In genomic region chr12:99390707-99391106, GRCh38 we compare ENCODE assay signal across 11 cellular contexts.
DNase-seq lines count a peak whose midpoint lies in the region; ATAC-seq and TF ChIP-seq lines count a peak whose summit lies in the region.
"Had no signal": no experiment of that assay in that cellular context is flagged by ENCODE, and none has a peak within 500 bp of the region (broad histone marks: within the 10 kb centered on the region; RNA-seq: fewer than 3 reads in every experiment).

No MANE protein-coding gene starts in this region.

- CTCF ChIA-PET in Caco-2 (lab: Charles Lee), result interaction anchor here (1.0 kb wide), 1 partner anchor 268 kb away, joined by 4 read pairs; no protein-coding TSS in a partner anchor

- no peaks in the 10 kb centered on the region for H3K36me3 ChIP-seq in Caco-2 (ENCODE audit: control insufficient read depth, insufficient read depth, low read length)
- H3K36me3 ChIP-seq in Peyer's patch, result no peaks in the 10 kb centered on the region

- H3K9me3 Mint-ChIP-seq in Caco-2 (ENCODE audit: unreplicated experiment), result no peaks in the 10 kb centered on the region
- H3K9me3 Mint-ChIP-seq in naive thymus-derived CD8-positive, alpha-beta T cell, result peaks cover 0 to 5% (median 0%) of the 10 kb centered on the region in 9 donors
- H3K9me3 Mint-ChIP-seq: dendritic cell treated with granulocyte-macrophage colony-stimulating factor and Interleukin-4, amounts not matched to agents 40 ng/mL and 50 ng/mL, for 4 days had no signal

- H3K27me3 ChIP-seq in Caco-2 (replicated peaks; ENCODE audit: control insufficient read depth, insufficient read depth, low read length), result no peaks in the 10 kb centered on the region
- H3K27me3 ChIP-seq in Peyer's patch, result no peaks in the 10 kb centered on the region

- H3K4me3 ChIP-seq in Caco-2 (ENCODE audit: low read depth, low read length), result no peak overlapping the region
- H3K4me3 ChIP-seq in Peyer's patch, result no peak overlapping the region

- no peaks in the 10 kb centered on the region for H3K4me1 ChIP-seq in Caco-2
- no peaks in the 10 kb centered on the region for H3K4me1 ChIP-seq in Peyer's patch

- no peak overlapping the region for H3K27ac Mint-ChIP-seq in Caco-2 (ENCODE audit: unreplicated experiment)
- no peak overlapping the region for H3K27ac Mint-ChIP-seq in naive thymus-derived CD8-positive, alpha-beta T cell
- H3K27ac Mint-ChIP-seq: dendritic cell treated with granulocyte-macrophage colony-stimulating factor and Interleukin-4, amounts not matched to agents 40 ng/mL and 50 ng/mL, for 4 days had no signal

- no peaks in the 10 kb centered on the region for H3K4me1 Mint-ChIP-seq in Caco-2 (ENCODE audit: low read depth, unreplicated experiment)
- H3K4me1 Mint-ChIP-seq in naive thymus-derived CD8-positive, alpha-beta T cell, result no peaks in the 10 kb centered on the region

- H3K9me3 ChIP-seq in Caco-2 (no peaks in the 10 kb centered on the region), Peyer's patch (no peaks in the 10 kb centered on the region)

- no peaks in the 10 kb centered on the region for H3K27me3 Mint-ChIP-seq in Caco-2 (ENCODE audit: insufficient read depth, unreplicated experiment)
- no peaks in the 10 kb centered on the region for H3K27me3 Mint-ChIP-seq in naive thymus-derived CD8-positive, alpha-beta T cell
- H3K27me3 Mint-ChIP-seq: dendritic cell treated with granulocyte-macrophage colony-stimulating factor and Interleukin-4, amounts not matched to agents 40 ng/mL and 50 ng/mL, for 4 days had no signal

- no TSS peak for BruUV-seq in Caco-2 (replicated peaks; lab: Mats Ljungman, UMichigan)

- POLR2A ChIA-PET in Caco-2 (lab: Charles Lee), result no interaction called here
- POLR2A ChIA-PET in naive thymus-derived CD8-positive, alpha-beta T cell (lab: Charles Lee), result no interaction called here

- no peak overlapping the region for H3K27ac ChIP-seq in Peyer's patch

- peak; percentile 52 for TF ChIP-seq CTCF in Caco-2 (IDR thresholded peaks at IDR 0.05; ENCODE audit: insufficient read depth in 1 of 2, low read depth in 1 of 2, low read length in 1 of 2, severe bottlenecking in 1 of 2, unreplicated experiment in 1 of 2)
- no peak for TF ChIP-seq CTCF in Peyer's patch (IDR thresholded peaks at IDR 0.05)

- no peak overlapping the region for H3K4me3 Mint-ChIP-seq in Caco-2 (ENCODE audit: unreplicated experiment)
- no peak overlapping the region for H3K4me3 Mint-ChIP-seq in naive thymus-derived CD8-positive, alpha-beta T cell
- H3K4me3 Mint-ChIP-seq: dendritic cell treated with granulocyte-macrophage colony-stimulating factor and Interleukin-4, amounts not matched to agents 40 ng/mL and 50 ng/mL, for 4 days had no signal

- DNase-seq in Caco-2, result peak in 1 of 2 experiments; percentile 39
- DNase-seq in H4 (ENCODE audit: low spot score), result peak; percentile 6
- peak; percentile 65 for DNase-seq in SK-MEL-5 (ENCODE audit: low read depth, low spot score)
- DNase-seq in kidney tubule cell (ENCODE audit: low spot score), result peak; percentile 42
- no peak for DNase-seq in sciatic nerve (ENCODE audit: low spot score)
- no peak for DNase-seq in SW480 (ENCODE audit: low spot score)
- no peak for DNase-seq in naive thymus-derived CD8-positive, alpha-beta T cell
- no peak for DNase-seq in Peyer's patch
- DNase-seq: kidney glomerular epithelial cell; stimulated activated CD4-positive, alpha-beta T cell treated with anti-CD3 and anti-CD28 coated beads, Interleukin-12 subunit alpha, Interleukin-12 subunit beta, amount 100 ng/mL, for 4 hours had no signal

- ATAC-seq in sciatic nerve, result no peak
- no peak for ATAC-seq in naive thymus-derived CD8-positive, alpha-beta T cell

- in situ Hi-C loops in SK-MEL-5 (cut with HindIII; ENCODE audit: low pct_unique_long_range_greater_than_20kb, low sequenced_read_pairs), result no loop called here

- no peaks in the 10 kb centered on the region for H3K36me3 Mint-ChIP-seq in Caco-2 (ENCODE audit: insufficient read depth, unreplicated experiment)
- H3K36me3 Mint-ChIP-seq in naive thymus-derived CD8-positive, alpha-beta T cell, result no peaks in the 10 kb centered on the region

- no peak for TF ChIP-seq POLR2A in Peyer's patch (IDR thresholded peaks at IDR 0.05)

- intact Hi-C loops in Caco-2 (cut with micrococcal nuclease; ENCODE audit: unreplicated experiment) (loop anchor here (1.0 kb wide), 1 partner anchor 347 kb away; no protein-coding TSS in a partner anchor), sciatic nerve (cut with DNase I) (no loop called here)

Comparison
In these comparisons a context has a peak if more than half of its experiments do, and no peak if none do; other contexts are left out.
1. DNase-seq: peak in H4 (single experiment), SK-MEL-5 (single experiment) and kidney tubule cell (single experiment); none in sciatic nerve (single experiment), SW480 (single experiment), naive thymus-derived CD8-positive, alpha-beta T cell (0 of 10) and Peyer's patch (0 of 3).
2. CTCF ChIP-seq: peak in Caco-2 (2 of 2); none in Peyer's patch (0 of 6).